ENCODE assay signal across 8 cellular contexts in genomic region chr18:13568443-13569392, GRCh38.
DNase-seq lines count a peak whose midpoint lies in the region; ATAC-seq and TF ChIP-seq lines count a peak whose summit lies in the region.

No MANE protein-coding gene starts in this region.

- H3K9ac ChIP-seq in mesenchymal stem cell (ENCODE audit: low read length) = no peak overlapping the region

- H3K4me3 ChIP-seq in mesenchymal stem cell (ENCODE audit: insufficient read depth in 1 of 2, low read depth in 1 of 2, low read length in 2 of 2) (no peak overlapping the region), suprapubic skin (no peak overlapping the region)

- H3K23ac ChIP-seq in mesenchymal stem cell (ENCODE audit: low read length in 2 of 2) = no peak overlapping the region

- peak overlapping the region; percentile 20 for H3K4me3 Mint-ChIP-seq in activated CD4-positive, alpha-beta memory T cell treated with anti-CD3 and anti-CD28 coated beads for 36 hours

- no peak overlapping the region for H2BK5ac ChIP-seq in mesenchymal stem cell (ENCODE audit: low read depth, low read length, poor library complexity, severe bottlenecking)

- no peak overlapping the region for H4K8ac ChIP-seq in mesenchymal stem cell (ENCODE audit: low read length)

- no peak overlapping the region for H2AK5ac ChIP-seq in mesenchymal stem cell (ENCODE audit: low read length, severe bottlenecking)

- peak; percentile 40 for ATAC-seq in GM19324 (IDR thresholded peaks at IDR 0.05; ENCODE audit: low FRiP score, unreplicated experiment)
- ATAC-seq in HG02884 (IDR thresholded peaks at IDR 0.05; ENCODE audit: unreplicated experiment) = peak; percentile 67

- H3K4me1 ChIP-seq in mesenchymal stem cell (ENCODE audit: control insufficient read depth, insufficient read depth, low read depth, low read length) = no peaks in the 10 kb centered on the region
- peaks cover 21% of the 10 kb centered on the region for H3K4me1 ChIP-seq in suprapubic skin

- no peak overlapping the region for H3K4me2 ChIP-seq in mesenchymal stem cell (ENCODE audit: low read length, poor library complexity, severe bottlenecking)

- no peak overlapping the region for H2BK120ac ChIP-seq in mesenchymal stem cell (ENCODE audit: low read depth, low read length)

- intact Hi-C loops in activated CD4-positive, alpha-beta memory T cell treated with anti-CD3 and anti-CD28 coated beads for 36 hours (cut with micrococcal nuclease) = no loop called here

- POLR2A ChIA-PET in activated CD4-positive, alpha-beta memory T cell treated with anti-CD3 and anti-CD28 coated beads for 36 hours (lab: Charles Lee) = interaction anchor here (0.7 to 4.8 kb wide), 6 partner anchors 8 to 157 kb away, joined by 3 to 39 read pairs (median 12); partner anchors contain the start of genes FAM210A and RNMT

- no peak overlapping the region for H3K18ac ChIP-seq in mesenchymal stem cell (ENCODE audit: low read depth in 1 of 2, low read length in 2 of 2)

- H3K27me3 Mint-ChIP-seq in activated CD4-positive, alpha-beta memory T cell treated with anti-CD3 and anti-CD28 coated beads for 36 hours = no peaks in the 10 kb centered on the region

- TF ChIP-seq POLR2A in suprapubic skin (IDR thresholded peaks at IDR 0.05) = no peak

- no peak for TF ChIP-seq CTCF in suprapubic skin (IDR thresholded peaks at IDR 0.05)

- WGBS in mesenchymal stem cell = 74% methylated on average over 12 of the region's 14 CpGs
- 75% methylated on average over 14 of the region's 14 CpGs for WGBS in suprapubic skin

- no peak overlapping the region for H2BK15ac ChIP-seq in mesenchymal stem cell (ENCODE audit: low read depth, poor library complexity, severe bottlenecking)

- H2BK12ac ChIP-seq in mesenchymal stem cell (ENCODE audit: low read length in 2 of 2) = no peak overlapping the region

- H3K27ac ChIP-seq in mesenchymal stem cell (ENCODE audit: low read length, poor library complexity, severe bottlenecking) (no peak overlapping the region), suprapubic skin (no peak overlapping the region)

- peaks cover 0 to 4% of the 10 kb centered on the region in 2 experiments for H3K27me3 ChIP-seq in mesenchymal stem cell (ENCODE audit: control insufficient read depth in 1 of 2, insufficient read depth in 1 of 2, low read length in 2 of 2)
- H3K27me3 ChIP-seq in suprapubic skin = no peaks in the 10 kb centered on the region

- H3K36me3 Mint-ChIP-seq in activated CD4-positive, alpha-beta memory T cell treated with anti-CD3 and anti-CD28 coated beads for 36 hours = peaks cover 6% of the 10 kb centered on the region

- peaks cover 62% of the 10 kb centered on the region for H3K4me1 Mint-ChIP-seq in activated CD4-positive, alpha-beta memory T cell treated with anti-CD3 and anti-CD28 coated beads for 36 hours (ENCODE audit: low read depth)

- CTCF ChIA-PET in activated CD4-positive, alpha-beta memory T cell treated with anti-CD3 and anti-CD28 coated beads for 36 hours (lab: Charles Lee) = interaction anchor here (0.8 to 2.0 kb wide), 5 partner anchors 11 to 352 kb away, joined by 3 to 8 read pairs (median 4); no protein-coding TSS in a partner anchor

- H3K9me3 ChIP-seq in mesenchymal stem cell (ENCODE audit: control insufficient read depth, low read length) (no peaks in the 10 kb centered on the region), suprapubic skin (no peaks in the 10 kb centered on the region)

- no peaks in the 10 kb centered on the region for H3K9me3 Mint-ChIP-seq in activated CD4-positive, alpha-beta memory T cell treated with anti-CD3 and anti-CD28 coated beads for 36 hours

- H3K27ac Mint-ChIP-seq in activated CD4-positive, alpha-beta memory T cell treated with anti-CD3 and anti-CD28 coated beads for 36 hours = peak overlapping the region; percentile 89

- no peak overlapping the region for H3K14ac ChIP-seq in mesenchymal stem cell (ENCODE audit: low read length in 2 of 2)

- TF ChIP-seq EP300 in suprapubic skin (IDR thresholded peaks at IDR 0.05) = no peak

- H2AFZ ChIP-seq in mesenchymal stem cell (ENCODE audit: low read depth, low read length) = no peak overlapping the region

- H3K4ac ChIP-seq in mesenchymal stem cell (ENCODE audit: low read depth in 1 of 2, low read length in 2 of 2) = no peak overlapping the region

- H4K91ac ChIP-seq in mesenchymal stem cell (ENCODE audit: low read length) = no peak overlapping the region

- H3K79me1 ChIP-seq in mesenchymal stem cell (replicated peaks; ENCODE audit: low read length, poor library complexity, severe bottlenecking) = no peaks in the 10 kb centered on the region

- no peaks in the 10 kb centered on the region for H3K36me3 ChIP-seq in mesenchymal stem cell (ENCODE audit: control insufficient read depth in 1 of 2, insufficient read depth in 2 of 2, low read depth in 1 of 2, low read length in 2 of 2)
- H3K36me3 ChIP-seq in suprapubic skin = no peaks in the 10 kb centered on the region

- peak; percentile 78 for DNase-seq in activated CD4-positive, alpha-beta memory T cell treated with anti-CD3 and anti-CD28 coated beads for 36 hours
- DNase-seq in stimulated activated CD8-positive, alpha-beta memory T cell treated with anti-CD3 and anti-CD28 coated beads, Interleukin-15, amount 100 ng/mL, for 48 hours (ENCODE audit: low read depth in 2 of 2) = peak; percentile 58 to 70
- DNase-seq in retina (no peak), mesenchymal stem cell (no peak), HK-2 (ENCODE audit: unreplicated experiment) (no peak), suprapubic skin (ENCODE audit: low spot score in 2 of 2) (no peak)

Comparison
In these comparisons a context has a peak if more than half of its experiments do, and no peak if none do; other contexts are left out.
1. DNase-seq: peak in activated CD4-positive, alpha-beta memory T cell treated with anti-CD3 and anti-CD28 coated beads for 36 hours (single experiment) and stimulated activated CD8-positive, alpha-beta memory T cell treated with anti-CD3 and anti-CD28 coated beads, Interleukin-15, amount 100 ng/mL, for 48 hours (2 of 2); none in retina (single experiment), mesenchymal stem cell (single experiment), HK-2 (single experiment) and suprapubic skin (0 of 2).